ENCODE assay signal across 9 cellular contexts in the genomic region with DNA sequence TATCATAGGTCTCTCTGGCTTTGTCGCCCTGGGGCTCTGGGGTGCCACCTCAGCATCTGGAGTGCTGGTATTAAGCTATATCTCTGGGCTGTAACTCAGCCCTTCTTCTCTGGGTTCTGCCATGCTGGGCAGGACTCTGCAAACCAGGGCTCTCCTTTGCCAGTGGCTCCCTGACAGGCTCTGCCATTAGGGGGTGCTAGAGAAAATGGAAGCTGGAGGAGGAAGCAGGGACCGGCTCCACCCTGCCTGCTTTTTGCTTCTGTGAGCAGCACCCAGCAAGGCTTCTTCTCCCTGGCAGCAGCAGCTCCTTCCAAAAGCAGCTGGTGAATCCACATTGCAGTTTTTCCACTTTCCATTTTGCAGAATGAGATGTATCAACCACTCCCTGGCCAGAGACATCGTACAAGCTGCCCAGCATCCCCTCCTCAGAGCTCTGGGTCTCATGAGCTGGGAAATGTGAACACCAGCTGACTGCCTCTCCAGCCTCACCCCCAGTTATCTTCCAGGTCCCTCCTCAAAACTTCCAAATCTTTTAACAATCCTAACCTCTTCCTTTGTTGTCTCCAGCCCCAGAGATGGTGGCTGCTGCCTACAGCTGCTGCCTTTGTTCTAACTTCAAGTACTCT.
DNase-seq lines count a peak whose midpoint lies in the region; TF ChIP-seq lines count a peak whose summit lies in the region.
"Had no signal": no experiment of that assay in that cellular context is flagged by ENCODE, and none has a peak within 500 bp of the region (broad histone marks: within the 10 kb centered on the region; RNA-seq: fewer than 3 reads in every experiment).

No MANE protein-coding gene starts in this region.

- POLR2A ChIA-PET in RWPE1 (lab: Yijun Ruan, JAX; ENCODE audit: low non-redundant PET) = no interaction called here

- no peak overlapping the region for H3K9ac ChIP-seq in parathyroid adenoma

- H3K4me1 Mint-ChIP-seq in Calu3 (ENCODE audit: low read depth, unreplicated experiment) = peaks cover 22% of the 10 kb centered on the region

- no peak overlapping the region for H3K27ac Mint-ChIP-seq in Calu3 (ENCODE audit: unreplicated experiment)
- H3K27ac Mint-ChIP-seq: T-cell had no signal

- no peaks in the 10 kb centered on the region for H3K36me3 Mint-ChIP-seq in Calu3 (ENCODE audit: insufficient read depth, unreplicated experiment)
- H3K36me3 Mint-ChIP-seq: T-cell had no signal

- peak; percentile 82 for DNase-seq in Calu3
- peak; percentile 37 for DNase-seq in H4 (ENCODE audit: low spot score)
- DNase-seq in NCI-H69 (lab: John Stamatoyannopoulos, UW) = peak; percentile 18
- DNase-seq in activated T-cell treated with anti-CD3 and anti-CD28 coated beads for 48 hours (ENCODE audit: low read depth) = peak; percentile 6
- DNase-seq in foreskin fibroblast = peak; percentile 59 to 81
- no peak for DNase-seq in middle frontal gyrus (ENCODE audit: extremely low spot score, low spot score)
- no peak for DNase-seq in RWPE1 (ENCODE audit: low spot score)

- no TSS peak for BruUV-seq in Calu3 (replicated peaks; lab: Mats Ljungman, UMichigan)

- H3K36me3 ChIP-seq in parathyroid adenoma (ENCODE audit: control insufficient read depth, insufficient read depth, low read length) = no peaks in the 10 kb centered on the region

- H3K27ac ChIP-seq in parathyroid adenoma (no peak overlapping the region), RWPE1 (no peak overlapping the region)

- TF ChIP-seq CTCF in Calu3 (IDR thresholded peaks at IDR 0.05; ENCODE audit: unreplicated experiment) = peak; percentile 53
- peak; percentile 84 for TF ChIP-seq CTCF in foreskin fibroblast (IDR thresholded peaks at IDR 0.05; ENCODE audit: low read depth, low read length)
- TF ChIP-seq CTCF in parathyroid adenoma (IDR thresholded peaks at IDR 0.05) = peak; percentile 65
- TF ChIP-seq CTCF in RWPE1 (conservative IDR thresholded peaks at IDR 0.05; ENCODE audit: low read depth) = no peak

- no peaks in the 10 kb centered on the region for H3K27me3 ChIP-seq in parathyroid adenoma (ENCODE audit: control insufficient read depth, insufficient read depth, low read length)

- H3K9me3 Mint-ChIP-seq in Calu3 (ENCODE audit: low read depth, unreplicated experiment) = no peaks in the 10 kb centered on the region

- H3K9me3 ChIP-seq in parathyroid adenoma (ENCODE audit: control insufficient read depth, low read length) = no peaks in the 10 kb centered on the region

- H3K4me3 ChIP-seq in foreskin fibroblast (ENCODE audit: low read depth in 1 of 2, low read length in 2 of 2) (no peak overlapping the region), parathyroid adenoma (ENCODE audit: low read depth, low read length) (no peak overlapping the region)

- H3K79me2 ChIP-seq in parathyroid adenoma = no peaks in the 10 kb centered on the region

- no peak overlapping the region for H3K4me2 ChIP-seq in parathyroid adenoma (ENCODE audit: low read length)

- H3K4me3 Mint-ChIP-seq in Calu3 (ENCODE audit: low read depth, unreplicated experiment) = no peak overlapping the region
- H3K4me3 Mint-ChIP-seq: T-cell had no signal

- CTCF ChIA-PET in Calu3 (lab: Charles Lee) = interaction anchor here (0.8 to 2.0 kb wide), 8 partner anchors 9 to 343 kb away, joined by 3 to 12 read pairs (median 3); no protein-coding TSS in a partner anchor
- CTCF ChIA-PET in RWPE1 (lab: Yijun Ruan, JAX) = interaction anchor here (0.6 to 1.0 kb wide), 6 partner anchors 9 to 1162 kb away, joined by 3 to 5 read pairs (median 3); no protein-coding TSS in a partner anchor

- peaks cover 58% of the 10 kb centered on the region for H3K27me3 Mint-ChIP-seq in Calu3 (ENCODE audit: unreplicated experiment)

- H3K4me1 ChIP-seq in parathyroid adenoma = no peaks in the 10 kb centered on the region

- intact Hi-C loops in Calu3 (cut with micrococcal nuclease; ENCODE audit: unreplicated experiment) = loop anchor here (5.0 kb wide), 1 partner anchor 342 kb away; no protein-coding TSS in a partner anchor

- no peak overlapping the region for H2AFZ ChIP-seq in parathyroid adenoma

Comparison
In these comparisons a context has a peak if more than half of its experiments do, and no peak if none do; other contexts are left out.
1. DNase-seq: peak in Calu3 (single experiment), H4 (single experiment), NCI-H69 (single experiment), activated T-cell treated with anti-CD3 and anti-CD28 coated beads for 48 hours (single experiment) and foreskin fibroblast (2 of 2); none in middle frontal gyrus (single experiment) and RWPE1 (single experiment).